ENCODE assay signal across 8 cellular contexts in the genomic region with DNA sequence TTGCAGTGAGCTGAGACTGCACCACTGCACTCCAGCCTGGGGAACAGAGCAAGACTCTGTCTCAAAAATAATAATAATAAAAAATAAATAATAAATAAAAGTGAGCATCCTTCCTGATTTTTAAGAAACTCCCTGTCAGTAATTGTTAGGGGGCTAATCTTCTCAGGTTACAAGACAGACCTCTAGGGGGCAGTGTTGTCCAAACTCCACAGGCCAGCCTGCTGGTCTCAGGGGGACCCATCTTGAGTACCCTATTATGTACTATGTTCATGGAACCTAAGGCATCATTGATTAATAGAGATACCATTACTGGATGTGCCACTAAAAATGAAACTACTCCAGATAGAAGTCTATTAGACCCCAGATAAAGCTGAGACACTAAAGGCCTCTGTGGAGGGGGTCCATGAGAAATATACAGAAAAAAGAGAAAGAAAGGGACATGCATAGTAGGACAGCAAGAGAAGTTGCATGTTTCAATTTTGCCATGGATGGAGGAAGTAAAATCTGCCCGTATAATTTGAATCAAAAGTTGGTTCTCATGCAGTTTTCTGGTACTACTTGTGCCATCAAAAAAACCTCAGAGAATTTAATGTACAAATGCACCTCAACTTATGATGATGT.
A peak's percentile ranks its signal among the peaks of the same experiment; 100 is the strongest.
DNase-seq lines count a peak whose midpoint lies in the region; ATAC-seq and TF ChIP-seq lines count a peak whose summit lies in the region.

No MANE protein-coding gene starts in this region.

- TF ChIP-seq POLR2A in tibial nerve (IDR thresholded peaks at IDR 0.05), result no peak

- TF ChIP-seq RAD21 in liver (IDR thresholded peaks at IDR 0.05), result peak; percentile 76 to 81

- POLR2A ChIA-PET in HEK293T (lab: Yijun Ruan, JAX), result no interaction called here

- H3K27me3 ChIP-seq in OCI-LY1 (ENCODE audit: insufficient read depth, low read length) (no peaks in the 10 kb centered on the region), liver (ENCODE audit: control insufficient read depth in 4 of 4, insufficient read depth in 4 of 4, low read length in 3 of 4) (no peaks in the 10 kb centered on the region), tibial nerve (no peaks in the 10 kb centered on the region)

- H3K36me3 ChIP-seq in OCI-LY1 (ENCODE audit: insufficient read depth, low read length), result peaks cover 60% of the 10 kb centered on the region
- no peaks in the 10 kb centered on the region for H3K36me3 ChIP-seq in liver (ENCODE audit: control insufficient read depth in 4 of 4, insufficient read depth in 3 of 4, low read depth in 1 of 4, low read length in 3 of 4)
- H3K36me3 ChIP-seq in tibial nerve, result no peaks in the 10 kb centered on the region

- ATAC-seq in GM19328 (IDR thresholded peaks at IDR 0.05; ENCODE audit: unreplicated experiment) (no peak), GM21825 (IDR thresholded peaks at IDR 0.05; ENCODE audit: unreplicated experiment) (no peak)

- H3K79me2 ChIP-seq in OCI-LY1 (ENCODE audit: insufficient read depth, low read length), result peaks cover 25% of the 10 kb centered on the region; the same call in 1 of the 2 replicates

- WGBS in liver, result 83% methylated on average over 1 of the region's 1 CpG
- 73 to 77% methylated on average over 1 of the region's 1 CpG for whole genome bisulfite sequencing in tibial nerve, 2 donors

- H3K9ac ChIP-seq in OCI-LY1 (ENCODE audit: low read length), result no peak overlapping the region
- no peak overlapping the region for H3K9ac ChIP-seq in liver (ENCODE audit: low read depth in 1 of 2, low read length in 2 of 2)

- peak; percentile 64 for DNase-seq in CD1c-positive myeloid dendritic cell (ENCODE audit: extremely low spot score)
- peak; percentile 48 for DNase-seq in activated naive CD4-positive, alpha-beta T cell treated with anti-CD3 and anti-CD28 coated beads, Interleukin-2, amount 50 U/mL, for 16 hours
- DNase-seq in tibial nerve (ENCODE audit: low spot score in 2 of 2), result peak in 1 of 2 donors; percentile 48
- DNase-seq in HEK293T (ENCODE audit: extremely low spot score), result no peak

- H3K4me1 ChIP-seq in OCI-LY1 (ENCODE audit: insufficient read depth, low read length, severe bottlenecking) (peaks cover 51% of the 10 kb centered on the region), liver (ENCODE audit: control insufficient read depth in 4 of 4, insufficient read depth in 4 of 4, low read length in 3 of 4) (no peaks in the 10 kb centered on the region), tibial nerve (peaks cover 0 to 6% (median 0%) of the 10 kb centered on the region in 4 donors)

- H3K9me2 ChIP-seq in OCI-LY1 (ENCODE audit: low read depth, low read length), result no peaks in the 10 kb centered on the region

- no peak for TF ChIP-seq EP300 in tibial nerve (IDR thresholded peaks at IDR 0.05)

- H3K4me3 ChIP-seq in OCI-LY1 (ENCODE audit: low read depth, low read length, poor library complexity, severe bottlenecking) (no peak overlapping the region), liver (ENCODE audit: low read depth in 1 of 3, low read length in 3 of 3) (no peak overlapping the region), tibial nerve (no peak overlapping the region)

- TF ChIP-seq CTCF in OCI-LY1 (IDR thresholded peaks at IDR 0.05; ENCODE audit: low read length) (peak; percentile 51; the same call in 1 of the 2 replicates), liver (IDR thresholded peaks at IDR 0.05; ENCODE audit: low read depth, low read length, missing input control) (peak; percentile 58), tibial nerve (IDR thresholded peaks at IDR 0.05) (peak in 3 of 5 experiments; percentile 22 to 54 (median 38))

- peaks cover 33% of the 10 kb centered on the region for H3K9me3 ChIP-seq in OCI-LY1 (ENCODE audit: low read length)
- peaks cover 0 to 10% (median 4%) of the 10 kb centered on the region in 4 donors for H3K9me3 ChIP-seq in liver (ENCODE audit: control insufficient read depth in 4 of 4, low read length in 3 of 4)
- peaks cover 0 to 17% (median 0%) of the 10 kb centered on the region in 4 donors for H3K9me3 ChIP-seq in tibial nerve

- no peak overlapping the region; the same call in 1 of the 2 replicates for H3K4me2 ChIP-seq in OCI-LY1 (ENCODE audit: low read length)

- no peaks in the 10 kb centered on the region for H4K20me1 ChIP-seq in OCI-LY1 (ENCODE audit: insufficient read depth, low read length)

- no peak overlapping the region for H2AFZ ChIP-seq in OCI-LY1 (ENCODE audit: low read length)

- CTCF ChIA-PET in HEK293T (lab: Yijun Ruan, JAX), result interaction anchor here (0.9 to 1.5 kb wide), 3 partner anchors 13 to 29 kb away, joined by 3 to 5 read pairs (median 4); no protein-coding TSS in a partner anchor

- H3F3A ChIP-seq in OCI-LY1 (ENCODE audit: insufficient read depth, low read length), result no peaks in the 10 kb centered on the region

- H3K27ac ChIP-seq in OCI-LY1 (ENCODE audit: low read depth, low read length, poor library complexity, severe bottlenecking) (peak overlapping the region; percentile 96), liver (ENCODE audit: low read depth in 1 of 2, low read length in 2 of 2) (no peak overlapping the region), tibial nerve (no peak overlapping the region)

TF ChIP-seq in liver, 16 proteins besides CTCF, POLR2A, EP300 and RAD21 (continues in another document):
- TF ChIP-seq YY1 (IDR thresholded peaks at IDR 0.05) (no peak), SP1 (IDR thresholded peaks at IDR 0.05) (no peak), RXRA (IDR thresholded peaks at IDR 0.05) (no peak), FOXA2 (IDR thresholded peaks at IDR 0.05) (no peak), JUND (IDR thresholded peaks at IDR 0.05) (no peak), TAF1 (conservative IDR thresholded peaks at IDR 0.05) (no peak)
- TF ChIP-seq, protein P1, sequence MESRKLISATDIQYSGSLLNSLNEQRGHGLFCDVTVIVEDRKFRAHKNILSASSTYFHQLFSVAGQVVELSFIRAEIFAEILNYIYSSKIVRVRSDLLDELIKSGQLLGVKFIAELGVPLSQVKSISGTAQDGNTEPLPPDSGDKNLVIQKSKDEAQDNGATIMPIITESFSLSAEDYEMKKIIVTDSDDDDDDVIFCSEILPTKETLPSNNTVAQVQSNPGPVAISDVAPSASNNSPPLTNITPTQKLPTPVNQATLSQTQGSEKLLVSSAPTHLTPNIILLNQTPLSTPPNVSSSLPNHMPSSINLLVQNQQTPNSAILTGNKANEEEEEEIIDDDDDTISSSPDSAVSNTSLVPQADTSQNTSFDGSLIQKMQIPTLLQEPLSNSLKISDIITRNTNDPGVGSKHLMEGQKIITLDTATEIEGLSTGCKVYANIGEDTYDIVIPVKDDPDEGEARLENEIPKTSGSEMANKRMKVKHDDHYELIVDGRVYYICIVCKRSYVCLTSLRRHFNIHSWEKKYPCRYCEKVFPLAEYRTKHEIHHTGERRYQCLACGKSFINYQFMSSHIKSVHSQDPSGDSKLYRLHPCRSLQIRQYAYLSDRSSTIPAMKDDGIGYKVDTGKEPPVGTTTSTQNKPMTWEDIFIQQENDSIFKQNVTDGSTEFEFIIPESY (IDR thresholded peaks at IDR 0.05), result no peak

TF ChIP-seq in HEK293T, 16 proteins besides CTCF, POLR2A, EP300 and RAD21:
- no peak for TF ChIP-seq FOXM1 (IDR thresholded peaks at IDR 0.05; ENCODE audit: borderline replicate concordance)
- no peak for TF ChIP-seq HDGF (IDR thresholded peaks at IDR 0.05; ENCODE audit: borderline replicate concordance)
- no peak for TF ChIP-seq SP1 (IDR thresholded peaks at IDR 0.05)
- no peak for TF ChIP-seq SUZ12 (IDR thresholded peaks at IDR 0.05)
- no peak for TF ChIP-seq L3MBTL2 (conservative IDR thresholded peaks at IDR 0.05)
- no peak for TF ChIP-seq TARDBP (IDR thresholded peaks at IDR 0.05)
- TF ChIP-seq, protein P2, sequence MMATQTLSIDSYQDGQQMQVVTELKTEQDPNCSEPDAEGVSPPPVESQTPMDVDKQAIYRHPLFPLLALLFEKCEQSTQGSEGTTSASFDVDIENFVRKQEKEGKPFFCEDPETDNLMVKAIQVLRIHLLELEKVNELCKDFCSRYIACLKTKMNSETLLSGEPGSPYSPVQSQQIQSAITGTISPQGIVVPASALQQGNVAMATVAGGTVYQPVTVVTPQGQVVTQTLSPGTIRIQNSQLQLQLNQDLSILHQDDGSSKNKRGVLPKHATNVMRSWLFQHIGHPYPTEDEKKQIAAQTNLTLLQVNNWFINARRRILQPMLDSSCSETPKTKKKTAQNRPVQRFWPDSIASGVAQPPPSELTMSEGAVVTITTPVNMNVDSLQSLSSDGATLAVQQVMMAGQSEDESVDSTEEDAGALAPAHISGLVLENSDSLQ (IDR thresholded peaks at IDR 0.05), result no peak
